1 cellular context compared by ENCODE assay signal in the genomic region with DNA sequence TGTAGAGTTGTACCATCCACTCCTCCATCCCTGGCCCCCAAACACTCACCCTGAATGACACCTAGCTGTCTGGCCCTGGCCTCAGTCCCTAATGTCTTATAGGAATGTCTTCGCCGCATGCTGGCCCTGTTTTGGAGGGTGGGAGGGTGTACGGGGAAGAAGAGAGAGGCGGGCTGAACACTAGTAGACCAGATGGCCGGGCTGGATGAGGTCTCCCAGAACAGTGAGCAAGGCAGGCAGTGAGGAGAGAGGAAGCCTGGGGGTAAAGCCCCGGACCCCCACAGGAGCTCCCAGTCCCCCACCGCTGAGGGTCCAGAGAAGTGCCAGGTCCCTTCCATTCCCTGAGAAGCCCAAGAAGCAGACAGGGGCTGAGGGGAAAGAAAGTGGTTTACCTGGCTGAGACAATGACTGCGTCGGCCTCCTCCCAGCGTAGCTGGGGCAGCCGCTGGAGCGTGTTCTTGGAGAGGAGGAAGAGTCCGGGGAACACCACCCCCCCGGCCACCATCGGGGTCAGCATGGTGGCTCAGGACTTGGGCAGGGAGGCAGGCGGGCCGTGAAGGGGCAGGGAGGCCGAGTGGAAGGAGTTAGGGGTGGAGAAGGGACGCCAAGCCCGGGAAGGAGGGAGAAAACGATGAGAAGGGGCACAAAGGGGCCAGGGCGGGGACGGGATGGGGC.
TF ChIP-seq lines count a peak whose summit lies in the region.

No MANE protein-coding gene starts in this region.

TF ChIP-seq in WTC11, 78 proteins besides CTCF, POLR2A, EP300 and RAD21 (continued from another document):
- TF ChIP-seq, protein P1, sequence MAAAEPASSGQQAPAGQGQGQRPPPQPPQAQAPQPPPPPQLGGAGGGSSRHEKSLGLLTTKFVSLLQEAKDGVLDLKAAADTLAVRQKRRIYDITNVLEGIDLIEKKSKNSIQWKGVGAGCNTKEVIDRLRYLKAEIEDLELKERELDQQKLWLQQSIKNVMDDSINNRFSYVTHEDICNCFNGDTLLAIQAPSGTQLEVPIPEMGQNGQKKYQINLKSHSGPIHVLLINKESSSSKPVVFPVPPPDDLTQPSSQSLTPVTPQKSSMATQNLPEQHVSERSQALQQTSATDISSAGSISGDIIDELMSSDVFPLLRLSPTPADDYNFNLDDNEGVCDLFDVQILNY (CRISPR knock-in tag; IDR thresholded peaks at IDR 0.05): no peak
- TF ChIP-seq, protein P2, sequence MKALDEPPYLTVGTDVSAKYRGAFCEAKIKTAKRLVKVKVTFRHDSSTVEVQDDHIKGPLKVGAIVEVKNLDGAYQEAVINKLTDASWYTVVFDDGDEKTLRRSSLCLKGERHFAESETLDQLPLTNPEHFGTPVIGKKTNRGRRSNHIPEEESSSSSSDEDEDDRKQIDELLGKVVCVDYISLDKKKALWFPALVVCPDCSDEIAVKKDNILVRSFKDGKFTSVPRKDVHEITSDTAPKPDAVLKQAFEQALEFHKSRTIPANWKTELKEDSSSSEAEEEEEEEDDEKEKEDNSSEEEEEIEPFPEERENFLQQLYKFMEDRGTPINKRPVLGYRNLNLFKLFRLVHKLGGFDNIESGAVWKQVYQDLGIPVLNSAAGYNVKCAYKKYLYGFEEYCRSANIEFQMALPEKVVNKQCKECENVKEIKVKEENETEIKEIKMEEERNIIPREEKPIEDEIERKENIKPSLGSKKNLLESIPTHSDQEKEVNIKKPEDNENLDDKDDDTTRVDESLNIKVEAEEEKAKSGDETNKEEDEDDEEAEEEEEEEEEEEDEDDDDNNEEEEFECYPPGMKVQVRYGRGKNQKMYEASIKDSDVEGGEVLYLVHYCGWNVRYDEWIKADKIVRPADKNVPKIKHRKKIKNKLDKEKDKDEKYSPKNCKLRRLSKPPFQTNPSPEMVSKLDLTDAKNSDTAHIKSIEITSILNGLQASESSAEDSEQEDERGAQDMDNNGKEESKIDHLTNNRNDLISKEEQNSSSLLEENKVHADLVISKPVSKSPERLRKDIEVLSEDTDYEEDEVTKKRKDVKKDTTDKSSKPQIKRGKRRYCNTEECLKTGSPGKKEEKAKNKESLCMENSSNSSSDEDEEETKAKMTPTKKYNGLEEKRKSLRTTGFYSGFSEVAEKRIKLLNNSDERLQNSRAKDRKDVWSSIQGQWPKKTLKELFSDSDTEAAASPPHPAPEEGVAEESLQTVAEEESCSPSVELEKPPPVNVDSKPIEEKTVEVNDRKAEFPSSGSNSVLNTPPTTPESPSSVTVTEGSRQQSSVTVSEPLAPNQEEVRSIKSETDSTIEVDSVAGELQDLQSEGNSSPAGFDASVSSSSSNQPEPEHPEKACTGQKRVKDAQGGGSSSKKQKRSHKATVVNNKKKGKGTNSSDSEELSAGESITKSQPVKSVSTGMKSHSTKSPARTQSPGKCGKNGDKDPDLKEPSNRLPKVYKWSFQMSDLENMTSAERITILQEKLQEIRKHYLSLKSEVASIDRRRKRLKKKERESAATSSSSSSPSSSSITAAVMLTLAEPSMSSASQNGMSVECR (CRISPR knock-in tag; IDR thresholded peaks at IDR 0.05; ENCODE audit: borderline replicate concordance): no peak
- TF ChIP-seq, protein P3, sequence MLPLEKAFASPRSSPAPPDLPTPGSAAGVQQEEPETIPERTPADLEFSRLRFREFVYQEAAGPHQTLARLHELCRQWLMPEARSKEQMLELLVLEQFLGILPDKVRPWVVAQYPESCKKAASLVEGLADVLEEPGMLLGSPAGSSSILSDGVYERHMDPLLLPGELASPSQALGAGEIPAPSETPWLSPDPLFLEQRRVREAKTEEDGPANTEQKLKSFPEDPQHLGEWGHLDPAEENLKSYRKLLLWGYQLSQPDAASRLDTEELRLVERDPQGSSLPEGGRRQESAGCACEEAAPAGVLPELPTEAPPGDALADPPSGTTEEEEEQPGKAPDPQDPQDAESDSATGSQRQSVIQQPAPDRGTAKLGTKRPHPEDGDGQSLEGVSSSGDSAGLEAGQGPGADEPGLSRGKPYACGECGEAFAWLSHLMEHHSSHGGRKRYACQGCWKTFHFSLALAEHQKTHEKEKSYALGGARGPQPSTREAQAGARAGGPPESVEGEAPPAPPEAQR (CRISPR knock-in tag; IDR thresholded peaks at IDR 0.05): no peak
- no peak for TF ChIP-seq CREB1 (CRISPR knock-in tag; IDR thresholded peaks at IDR 0.05)
- TF ChIP-seq, protein P4, sequence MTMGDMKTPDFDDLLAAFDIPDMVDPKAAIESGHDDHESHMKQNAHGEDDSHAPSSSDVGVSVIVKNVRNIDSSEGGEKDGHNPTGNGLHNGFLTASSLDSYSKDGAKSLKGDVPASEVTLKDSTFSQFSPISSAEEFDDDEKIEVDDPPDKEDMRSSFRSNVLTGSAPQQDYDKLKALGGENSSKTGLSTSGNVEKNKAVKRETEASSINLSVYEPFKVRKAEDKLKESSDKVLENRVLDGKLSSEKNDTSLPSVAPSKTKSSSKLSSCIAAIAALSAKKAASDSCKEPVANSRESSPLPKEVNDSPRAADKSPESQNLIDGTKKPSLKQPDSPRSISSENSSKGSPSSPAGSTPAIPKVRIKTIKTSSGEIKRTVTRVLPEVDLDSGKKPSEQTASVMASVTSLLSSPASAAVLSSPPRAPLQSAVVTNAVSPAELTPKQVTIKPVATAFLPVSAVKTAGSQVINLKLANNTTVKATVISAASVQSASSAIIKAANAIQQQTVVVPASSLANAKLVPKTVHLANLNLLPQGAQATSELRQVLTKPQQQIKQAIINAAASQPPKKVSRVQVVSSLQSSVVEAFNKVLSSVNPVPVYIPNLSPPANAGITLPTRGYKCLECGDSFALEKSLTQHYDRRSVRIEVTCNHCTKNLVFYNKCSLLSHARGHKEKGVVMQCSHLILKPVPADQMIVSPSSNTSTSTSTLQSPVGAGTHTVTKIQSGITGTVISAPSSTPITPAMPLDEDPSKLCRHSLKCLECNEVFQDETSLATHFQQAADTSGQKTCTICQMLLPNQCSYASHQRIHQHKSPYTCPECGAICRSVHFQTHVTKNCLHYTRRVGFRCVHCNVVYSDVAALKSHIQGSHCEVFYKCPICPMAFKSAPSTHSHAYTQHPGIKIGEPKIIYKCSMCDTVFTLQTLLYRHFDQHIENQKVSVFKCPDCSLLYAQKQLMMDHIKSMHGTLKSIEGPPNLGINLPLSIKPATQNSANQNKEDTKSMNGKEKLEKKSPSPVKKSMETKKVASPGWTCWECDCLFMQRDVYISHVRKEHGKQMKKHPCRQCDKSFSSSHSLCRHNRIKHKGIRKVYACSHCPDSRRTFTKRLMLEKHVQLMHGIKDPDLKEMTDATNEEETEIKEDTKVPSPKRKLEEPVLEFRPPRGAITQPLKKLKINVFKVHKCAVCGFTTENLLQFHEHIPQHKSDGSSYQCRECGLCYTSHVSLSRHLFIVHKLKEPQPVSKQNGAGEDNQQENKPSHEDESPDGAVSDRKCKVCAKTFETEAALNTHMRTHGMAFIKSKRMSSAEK (CRISPR knock-in tag; IDR thresholded peaks at IDR 0.05; ENCODE audit: borderline replicate concordance): no peak
